Comparison of ENCODE assay signal across 20 cellular contexts in genomic region chr17:8905256-8905778, GRCh38. TPM values are rescaled to one million over a fixed set of nuclear protein-coding genes. Genes with fewer than 3 reads are reported as not detected.
A peak's percentile ranks its signal among the peaks of the same experiment; 100 is the strongest.
DNase-seq lines count a peak whose midpoint lies in the region; ATAC-seq and TF ChIP-seq lines count a peak whose summit lies in the region.
"Had no signal": no experiment of that assay in that cellular context is flagged by ENCODE, and none has a peak within 500 bp of the region (broad histone marks: within the 10 kb centered on the region; RNA-seq: fewer than 3 reads in every experiment).

No MANE protein-coding gene starts in this region.

- peak overlapping the region; percentile 50 for H3K27ac Mint-ChIP-seq in activated CD8-positive, alpha-beta T cell treated with anti-CD3 and anti-CD28 coated beads for 36 hours
- H3K27ac Mint-ChIP-seq in stimulated activated naive CD8-positive, alpha-beta T cell treated with anti-CD3 and anti-CD28 coated beads, Interleukin-15, amount 100 ng/mL, for 72 hours, result peak overlapping the region; percentile 5 to 52

- H3K27me3 Mint-ChIP-seq in activated CD8-positive, alpha-beta T cell treated with anti-CD3 and anti-CD28 coated beads for 36 hours, result no peaks in the 10 kb centered on the region
- no peaks in the 10 kb centered on the region for H3K27me3 Mint-ChIP-seq in stimulated activated naive CD8-positive, alpha-beta T cell treated with anti-CD3 and anti-CD28 coated beads, Interleukin-15, amount 100 ng/mL, for 72 hours

- no peaks in the 10 kb centered on the region for H3K9me3 Mint-ChIP-seq in activated CD8-positive, alpha-beta T cell treated with anti-CD3 and anti-CD28 coated beads for 36 hours
- H3K9me3 Mint-ChIP-seq in stimulated activated naive CD8-positive, alpha-beta T cell treated with anti-CD3 and anti-CD28 coated beads, Interleukin-15, amount 100 ng/mL, for 72 hours, result no peaks in the 10 kb centered on the region

- ATAC-seq in activated CD8-positive, alpha-beta T cell treated with anti-CD3 and anti-CD28 coated beads for 36 hours, result peak; percentile 25
- no peak for ATAC-seq in lung (ENCODE audit: insufficient read depth, low FRiP score)
- no peak for ATAC-seq in stimulated activated naive CD8-positive, alpha-beta T cell treated with anti-CD3 and anti-CD28 coated beads, Interleukin-15, amount 100 ng/mL, for 72 hours
- ATAC-seq: left lung, mucosa of descending colon had no signal

- H3K4me1 ChIP-seq in lung (ENCODE audit: control insufficient read depth in 2 of 2, insufficient read depth in 2 of 2, low read length in 2 of 2), result no peaks in the 10 kb centered on the region
- H3K4me1 ChIP-seq: colonic mucosa had no signal

- CTCF ChIA-PET in activated CD8-positive, alpha-beta T cell treated with anti-CD3 and anti-CD28 coated beads for 36 hours (lab: Charles Lee), result no interaction called here

- peaks cover 26% of the 10 kb centered on the region for H3K4me1 Mint-ChIP-seq in activated CD8-positive, alpha-beta T cell treated with anti-CD3 and anti-CD28 coated beads for 36 hours (ENCODE audit: low read depth)
- peaks cover 48% of the 10 kb centered on the region for H3K4me1 Mint-ChIP-seq in stimulated activated naive CD8-positive, alpha-beta T cell treated with anti-CD3 and anti-CD28 coated beads, Interleukin-15, amount 100 ng/mL, for 72 hours

- no peak overlapping the region for H3K4me3 Mint-ChIP-seq in activated CD8-positive, alpha-beta T cell treated with anti-CD3 and anti-CD28 coated beads for 36 hours
- no peak overlapping the region for H3K4me3 Mint-ChIP-seq in stimulated activated naive CD8-positive, alpha-beta T cell treated with anti-CD3 and anti-CD28 coated beads, Interleukin-15, amount 100 ng/mL, for 72 hours

- no peaks in the 10 kb centered on the region for H3K27me3 ChIP-seq in lung (ENCODE audit: control insufficient read depth, insufficient read depth)
- H3K27me3 ChIP-seq: BLaER1, colonic mucosa had no signal

- TF ChIP-seq CTCF in activated CD8-positive, alpha-beta T cell treated with anti-CD3 and anti-CD28 coated beads for 36 hours (IDR thresholded peaks at IDR 0.05), result no peak
- no peak for TF ChIP-seq CTCF in lung (IDR thresholded peaks at IDR 0.05; ENCODE audit: control extremely low read depth, extremely low read depth)

- POLR2A ChIA-PET in activated CD8-positive, alpha-beta T cell treated with anti-CD3 and anti-CD28 coated beads for 36 hours (lab: Charles Lee), result no interaction called here

- peaks cover 0 to 2% of the 10 kb centered on the region in 2 donors for H3K9me3 ChIP-seq in lung (ENCODE audit: control insufficient read depth in 2 of 2, insufficient read depth in 1 of 2, low read length in 1 of 2)
- H3K9me3 ChIP-seq: BLaER1, colonic mucosa, left lung, mucosa of descending colon had no signal

- H3K36me3 Mint-ChIP-seq in activated CD8-positive, alpha-beta T cell treated with anti-CD3 and anti-CD28 coated beads for 36 hours (ENCODE audit: low read depth), result peaks cover 54% of the 10 kb centered on the region

- WGBS in lung, 2 donors, result 66 to 79% methylated on average over 8 of the region's 8 CpGs

- peaks cover 0 to 1% of the 10 kb centered on the region in 2 donors for H3K36me3 ChIP-seq in lung (ENCODE audit: control insufficient read depth in 2 of 2, insufficient read depth in 2 of 2, low read length in 2 of 2)
- H3K36me3 ChIP-seq: brain microvascular endothelial cell, colonic mucosa had no signal

- intact Hi-C loops in activated CD8-positive, alpha-beta T cell treated with anti-CD3 and anti-CD28 coated beads for 36 hours (cut with micrococcal nuclease), result no loop called here

- H3K27ac ChIP-seq in lung (ENCODE audit: low read depth in 1 of 2, low read length in 1 of 2), result no peak overlapping the region
- H3K27ac ChIP-seq: BLaER1, brain microvascular endothelial cell, colonic mucosa, left lung had no signal

- DNase-seq in activated effector memory CD4-positive, alpha-beta T cell treated with anti-CD3 and anti-CD28 coated beads, Interleukin-2, amount 50 U/mL, for 16 hours, result peak; percentile 30
- DNase-seq in activated effector memory CD4-positive, alpha-beta T cell treated with Interleukin-2 at 50 U/mL for 16 hours, result no peak
- DNase-seq in activated CD8-positive, alpha-beta T cell treated with anti-CD3 and anti-CD28 coated beads for 36 hours, result no peak
- DNase-seq in lung (ENCODE audit: low spot score) (peak; percentile 22), kidney tubule cell (ENCODE audit: low spot score) (no peak), SHP77 (lab: John Stamatoyannopoulos, UW) (no peak), T-helper 1 cell (no peak)
- DNase-seq in stimulated activated naive CD8-positive, alpha-beta T cell treated with anti-CD3 and anti-CD28 coated beads, Interleukin-15, amount 100 ng/mL, for 72 hours, result no peak
- DNase-seq: activated CD4-positive, alpha-beta T cell treated with anti-CD3 and anti-CD28 coated beads for 4 hours; brain microvascular endothelial cell; colonic mucosa; DMS153; left lung; mucosa of descending colon; NCI-H146; nucleus accumbens; stimulated activated CD4-positive, alpha-beta T cell treated with anti-CD3 and anti-CD28 coated beads, Interleukin-2, amount 100 ng/mL, for 48 hours had no signal

- no peak overlapping the region for H3K4me3 ChIP-seq in lung
- H3K4me3 ChIP-seq: BLaER1, colonic mucosa, left lung, mucosa of descending colon, smooth muscle cell had no signal

RNA-seq across cellular contexts. Expression of gene PIK3R6, which starts 37.8 kb away (rescaled TPM):
- total RNA-seq in activated CD8-positive, alpha-beta T cell treated with anti-CD3 and anti-CD28 coated beads for 36 hours, result 1 to 10 TPM; 3.8 to 3.9 TPM
- total RNA-seq in lung, result 1 to 10 TPM; 1.3 to 3.0 TPM
- polyA plus RNA-seq in lung, result 1 to 10 TPM in 1 of 2 donors, under 1 TPM in 1; 0.93 to 1.7 TPM
- total RNA-seq: renal cortical epithelial cell, smooth muscle cell had no signal
- polyA plus RNA-seq: smooth muscle cell had no signal

Comparison
In these comparisons a context has a peak if more than half of its experiments do, and no peak if none do; other contexts are left out.
1. DNase-seq: peak in activated effector memory CD4-positive, alpha-beta T cell treated with anti-CD3 and anti-CD28 coated beads, Interleukin-2, amount 50 U/mL, for 16 hours (single experiment) and lung (single experiment); none in activated effector memory CD4-positive, alpha-beta T cell treated with Interleukin-2 at 50 U/mL for 16 hours (single experiment), activated CD8-positive, alpha-beta T cell treated with anti-CD3 and anti-CD28 coated beads for 36 hours (single experiment), stimulated activated naive CD8-positive, alpha-beta T cell treated with anti-CD3 and anti-CD28 coated beads, Interleukin-15, amount 100 ng/mL, for 72 hours (0 of 2), kidney tubule cell (single experiment), SHP77 (0 of 2) and T-helper 1 cell (0 of 5).